17 cellular contexts compared by ENCODE assay signal in the genomic region with DNA sequence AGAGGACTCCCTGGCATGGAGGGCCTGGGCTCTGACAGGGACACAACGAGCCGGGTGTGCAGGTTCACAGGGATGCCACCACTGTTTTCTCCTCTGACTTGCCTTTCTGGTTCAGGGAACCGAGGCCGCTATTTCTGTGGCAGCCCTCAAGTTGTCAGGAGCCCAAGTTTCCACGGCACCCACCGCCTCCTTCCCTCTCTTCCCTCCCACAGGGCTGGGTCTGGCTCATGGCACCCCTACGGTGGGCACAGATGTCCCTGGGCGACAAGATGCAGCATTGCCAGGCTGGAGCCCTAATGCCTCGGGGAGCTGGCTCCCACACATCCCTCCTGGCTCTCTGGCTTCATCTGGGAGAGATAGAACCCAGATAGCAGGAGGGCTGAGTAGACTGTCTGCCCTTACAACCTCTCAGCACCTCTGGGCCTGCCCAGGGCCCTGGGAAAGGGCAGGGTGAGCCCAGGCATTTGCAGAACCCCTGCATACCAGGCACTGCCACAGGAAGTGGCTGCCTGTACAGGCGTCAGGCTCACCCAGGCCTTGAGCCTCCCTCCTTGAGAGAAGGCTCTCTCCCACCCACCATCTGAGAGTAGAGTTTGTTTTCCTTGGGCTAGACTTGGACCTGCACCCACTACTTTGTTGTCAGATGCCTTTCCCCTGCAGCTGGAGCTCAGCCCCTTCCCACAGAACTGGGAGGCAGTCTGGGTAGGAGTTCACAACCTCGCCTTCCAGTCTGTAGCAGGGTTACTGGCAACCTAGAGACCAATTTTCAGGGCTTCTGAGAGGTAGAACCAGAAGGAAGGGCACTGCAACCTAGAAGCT.
"Had no signal": no experiment of that assay in that cellular context is flagged by ENCODE, and none has a peak within 500 bp of the region (broad histone marks: within the 10 kb centered on the region; RNA-seq: fewer than 3 reads in every experiment).

No MANE protein-coding gene starts in this region.

- H3K9me3 Mint-ChIP-seq: activated CD4-positive, alpha-beta memory T cell treated with anti-CD3 and anti-CD28 coated beads, Interleukin-2, amount 10 ng/mL, durations not matched to agents 7 days and 5 days; activated naive CD4-positive, alpha-beta T cell treated with anti-CD3 and anti-CD28 coated beads, Interleukin-2, amount 50 U/mL, for 24 hours; activated T-cell treated with anti-CD3 and anti-CD28 coated beads, Interleukin-2, amount 50 U/mL, for 4 hours; naive B cell; neural progenitor cell; T-helper 2 cell treated with Interferon-gamma antibody and Interleukin-4, amounts not matched to agents 5 μg/mL and 100 μg/mL, for 36 hours had no signal

- H3K4me3 Mint-ChIP-seq: activated CD4-positive, alpha-beta memory T cell treated with anti-CD3 and anti-CD28 coated beads, Interleukin-2, amount 10 ng/mL, durations not matched to agents 7 days and 5 days; activated naive CD4-positive, alpha-beta T cell treated with anti-CD3 and anti-CD28 coated beads, Interleukin-2, amount 50 U/mL, for 24 hours; activated T-cell treated with anti-CD3 and anti-CD28 coated beads, Interleukin-2, amount 50 U/mL, for 4 hours; naive B cell; neural progenitor cell; T-helper 2 cell treated with Interferon-gamma antibody and Interleukin-4, amounts not matched to agents 5 μg/mL and 100 μg/mL, for 36 hours; WTC11 had no signal

- H3K36me3 Mint-ChIP-seq: naive B cell, neural progenitor cell had no signal

- H3K27me3 Mint-ChIP-seq: activated CD4-positive, alpha-beta memory T cell treated with anti-CD3 and anti-CD28 coated beads, Interleukin-2, amount 10 ng/mL, durations not matched to agents 7 days and 5 days; activated naive CD4-positive, alpha-beta T cell treated with anti-CD3 and anti-CD28 coated beads, Interleukin-2, amount 50 U/mL, for 24 hours; naive B cell had no signal

- DNase-seq: activated CD4-positive, alpha-beta memory T cell treated with anti-CD3 and anti-CD28 coated beads, Interleukin-2, amount 10 ng/mL, durations not matched to agents 7 days and 5 days; activated CD4-positive, alpha-beta T cell treated with anti-CD3 and anti-CD28 coated beads for 4 hours; activated gamma-delta T cell; activated T-cell treated with anti-CD3 and anti-CD28 coated beads, Interleukin-2, amount 50 U/mL, for 4 hours; amygdala; mesenchymal stem cell; mucosa of descending colon; naive B cell; right cardiac atrium; stimulated activated CD4-positive, alpha-beta T cell treated with anti-CD3 and anti-CD28 coated beads, Interleukin-2, amount 100 ng/mL, for 24 hours; stimulated activated naive CD8-positive, alpha-beta T cell treated with anti-CD3 and anti-CD28 coated beads, Interleukin-15, Interleukin-2, amounts not matched to agents 100 U/mL and 50 U/mL, for 24 hours; SW 1271; upper lobe of left lung had no signal

- ATAC-seq: activated T-cell treated with anti-CD3 and anti-CD28 coated beads, Interleukin-2, amount 50 U/mL, for 4 hours; mucosa of descending colon; right cardiac atrium; stimulated activated naive CD8-positive, alpha-beta T cell treated with anti-CD3 and anti-CD28 coated beads, Interleukin-15, Interleukin-2, amounts not matched to agents 100 U/mL and 50 U/mL, for 24 hours; WTC11 had no signal

- H3K27ac Mint-ChIP-seq: activated CD4-positive, alpha-beta memory T cell treated with anti-CD3 and anti-CD28 coated beads, Interleukin-2, amount 10 ng/mL, durations not matched to agents 7 days and 5 days; activated naive CD4-positive, alpha-beta T cell treated with anti-CD3 and anti-CD28 coated beads, Interleukin-2, amount 50 U/mL, for 24 hours; T-helper 2 cell treated with Interferon-gamma antibody and Interleukin-4, amounts not matched to agents 5 μg/mL and 100 μg/mL, for 36 hours; WTC11 had no signal
